ENCODE assay signal across 8 cellular contexts in the genomic region with DNA sequence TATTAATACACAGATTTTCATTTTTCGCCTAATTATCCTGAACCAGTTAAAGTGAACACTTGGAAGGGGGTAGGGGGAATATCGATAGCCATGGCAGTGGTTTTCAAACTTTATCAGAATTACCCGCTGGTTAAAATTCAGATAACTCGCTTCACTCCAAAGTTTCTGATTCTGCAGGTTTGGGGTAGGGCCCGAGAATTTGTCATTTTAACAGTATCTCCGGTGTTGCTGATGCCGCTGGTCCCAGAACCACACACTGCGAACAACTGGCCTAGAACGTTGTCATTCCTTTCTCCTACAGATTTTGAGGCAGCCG. TPM values are rescaled to one million over a fixed set of nuclear protein-coding genes. Genes with fewer than 3 reads are reported as not detected.
DNase-seq lines count a peak whose midpoint lies in the region; ATAC-seq and TF ChIP-seq lines count a peak whose summit lies in the region.

No MANE protein-coding gene starts in this region.

- peaks cover 42% of the 10 kb centered on the region for H3K4me1 Mint-ChIP-seq in activated naive CD4-positive, alpha-beta T cell treated with anti-CD3 and anti-CD28 coated beads, Interleukin-2, amount 50 U/mL, for 24 hours

- H3K9me3 Mint-ChIP-seq in activated naive CD4-positive, alpha-beta T cell treated with anti-CD3 and anti-CD28 coated beads, Interleukin-2, amount 50 U/mL, for 24 hours = no peaks in the 10 kb centered on the region

- ATAC-seq in lower lobe of right lung (peak; percentile 44 to 45), GM21717 (IDR thresholded peaks at IDR 0.05; ENCODE audit: unreplicated experiment) (no peak)

- H3K27me3 Mint-ChIP-seq in activated naive CD4-positive, alpha-beta T cell treated with anti-CD3 and anti-CD28 coated beads, Interleukin-2, amount 50 U/mL, for 24 hours = no peaks in the 10 kb centered on the region

- TF ChIP-seq CTCF in astrocyte of the spinal cord (IDR thresholded peaks at IDR 0.05; ENCODE audit: low read depth, low read length) = no peak
- no peak for TF ChIP-seq CTCF in lower lobe of right lung (IDR thresholded peaks at IDR 0.05)
- no peak for TF ChIP-seq CTCF in vagina (IDR thresholded peaks at IDR 0.05)

- peak overlapping the region; percentile 76 for H3K4me3 ChIP-seq in astrocyte of the spinal cord (ENCODE audit: low read depth, low read length)
- peak overlapping the region; percentile 72 for H3K4me3 ChIP-seq in lower lobe of right lung
- H3K4me3 ChIP-seq in vagina = peak overlapping the region; percentile 69 to 77

- peaks cover 18% of the 10 kb centered on the region for H3K36me3 Mint-ChIP-seq in activated naive CD4-positive, alpha-beta T cell treated with anti-CD3 and anti-CD28 coated beads, Interleukin-2, amount 50 U/mL, for 24 hours

- DNase-seq in activated naive CD4-positive, alpha-beta T cell (lab: John Stamatoyannopoulos, UW) = no peak
- no peak for DNase-seq in astrocyte of the spinal cord (ENCODE audit: low read depth, low spot score)
- no peak for DNase-seq in lower lobe of right lung
- no peak for DNase-seq in vagina (ENCODE audit: extremely low spot score in 2 of 2)
- DNase-seq in NCI-H1930 (lab: John Stamatoyannopoulos, UW) = no peak
- DNase-seq in cerebellar cortex (ENCODE audit: low spot score) = no peak

- H3K27ac Mint-ChIP-seq in activated naive CD4-positive, alpha-beta T cell treated with anti-CD3 and anti-CD28 coated beads, Interleukin-2, amount 50 U/mL, for 24 hours = peak overlapping the region; percentile 99

- peaks cover 34% of the 10 kb centered on the region for H3K4me1 ChIP-seq in lower lobe of right lung
- H3K4me1 ChIP-seq in vagina = peaks cover 34% of the 10 kb centered on the region

- intact Hi-C loops in lower lobe of right lung (cut with DNase I) = no loop called here
- intact Hi-C loops in vagina (cut with DNase I) = no loop called here

- no peak for TF ChIP-seq POLR2A in vagina (IDR thresholded peaks at IDR 0.05)

- in situ Hi-C loops in astrocyte of the spinal cord (cut with HindIII; ENCODE audit: low sequenced_read_pairs) = no loop called here

- peak overlapping the region; percentile 99 for H3K4me3 Mint-ChIP-seq in activated naive CD4-positive, alpha-beta T cell treated with anti-CD3 and anti-CD28 coated beads, Interleukin-2, amount 50 U/mL, for 24 hours

- peak overlapping the region; percentile 97 for H3K27ac ChIP-seq in lower lobe of right lung
- H3K27ac ChIP-seq in vagina = peak overlapping the region; percentile 96

- H3K9me3 ChIP-seq in lower lobe of right lung (no peaks in the 10 kb centered on the region), vagina (no peaks in the 10 kb centered on the region)

- no peaks in the 10 kb centered on the region for H3K27me3 ChIP-seq in lower lobe of right lung (ENCODE audit: low read depth)
- H3K27me3 ChIP-seq in vagina = no peaks in the 10 kb centered on the region

- H3K36me3 ChIP-seq in lower lobe of right lung (peaks cover 21% of the 10 kb centered on the region), vagina (peaks cover 0 to 15% of the 10 kb centered on the region in 2 donors)

RNA-seq across cellular contexts. Expression of gene NSRP1, which starts 0.3 kb away (rescaled TPM):
- total RNA-seq in lower lobe of right lung (33.1 TPM), vagina (17.4 TPM)
